1 cellular context compared by ENCODE assay signal in genomic region chr11:5288108-5288911, GRCh38.
A peak's percentile ranks its signal among the peaks of the same experiment; 100 is the strongest.
TF ChIP-seq lines count a peak whose summit lies in the region.

No MANE protein-coding gene starts in this region.

TF ChIP-seq in K562, 482 proteins besides CTCF, POLR2A, EP300 and RAD21 (continued from another document):
- peak; percentile 85 for TF ChIP-seq MTA2 (IDR thresholded peaks at IDR 0.05; ENCODE audit: low read depth)
- 0 out of 2 replicates have a peak, but pooled peaks have one; percentile 4 for TF ChIP-seq KLF6 (CRISPR knock-in tag; IDR thresholded peaks at IDR 0.05; ENCODE audit: borderline replicate concordance)
- TF ChIP-seq NCOA2 (IDR thresholded peaks at IDR 0.05; ENCODE audit: partially characterized antibody in 2 of 2): peak in 1 of 2 experiments; percentile 46
- 0 out of 2 replicates have a peak, but pooled peaks have one; percentile 50 for TF ChIP-seq ZKSCAN8 (CRISPR knock-in tag; IDR thresholded peaks at IDR 0.05)
- 0 out of 2 replicates have a peak, but pooled peaks have one; percentile 6 for TF ChIP-seq HSF4 (CRISPR knock-in tag; IDR thresholded peaks at IDR 0.05; ENCODE audit: borderline replicate concordance)
- TF ChIP-seq L3MBTL2 (IDR thresholded peaks at IDR 0.05): no peak
- TF ChIP-seq SMARCC2 (IDR thresholded peaks at IDR 0.05; ENCODE audit: low read depth): peak; percentile 89
- TF ChIP-seq MAZ (CRISPR knock-in tag; conservative IDR thresholded peaks at IDR 0.05 in 1 of 2, IDR thresholded peaks at IDR 0.05 in 1 of 2): 0 out of 4 replicates have a peak, but pooled peaks of 1 of the 2 experiments have one; percentile 21
- TF ChIP-seq CHD2 (IDR thresholded peaks at IDR 0.05; ENCODE audit: low read depth, low read length): no peak
- TF ChIP-seq RBFOX2 (IDR thresholded peaks at IDR 0.05; ENCODE audit: low read depth, low read length): no peak
- TF ChIP-seq MTA3 (IDR thresholded peaks at IDR 0.05; ENCODE audit: borderline replicate concordance): peak; percentile 63
- no peak for TF ChIP-seq ZNF408 (CRISPR knock-in tag; IDR thresholded peaks at IDR 0.05; ENCODE audit: low read depth)
